In the genomic region with DNA sequence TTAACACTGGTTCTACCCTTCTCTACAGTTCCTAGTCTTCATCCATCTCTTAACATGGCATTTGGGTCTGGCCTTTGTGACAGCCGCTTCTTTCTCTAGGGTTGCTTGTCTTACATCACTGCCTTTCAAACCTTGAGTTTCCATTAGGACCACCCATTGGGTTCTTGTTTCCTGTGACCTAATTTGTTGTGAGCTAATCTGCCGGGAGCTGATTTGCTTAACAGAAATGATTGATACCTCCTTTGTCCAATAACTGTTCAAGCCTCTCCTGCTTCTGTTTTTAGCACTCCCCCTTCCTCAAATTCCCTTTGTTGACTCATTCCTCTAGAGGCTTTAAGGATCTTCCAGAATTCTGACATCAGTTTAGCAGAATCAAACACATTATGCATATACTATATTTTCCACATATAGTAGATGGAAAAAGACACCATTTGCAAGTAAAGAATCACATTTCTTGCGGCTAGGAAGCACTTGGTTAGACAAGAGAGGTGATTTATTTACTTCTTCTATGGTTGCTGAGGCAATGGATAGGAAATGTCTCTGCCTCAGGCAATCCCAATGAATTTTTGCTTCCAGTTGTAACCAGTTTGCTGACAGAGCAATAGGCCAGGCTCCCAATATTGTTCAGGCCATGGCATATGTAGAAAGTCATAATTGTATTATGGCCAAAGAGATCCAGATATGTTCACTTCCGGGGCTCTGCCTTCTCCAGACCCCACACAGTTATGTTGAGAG, we compare ENCODE assay signal across 2 cellular contexts.
TF ChIP-seq lines count a peak whose summit lies in the region.

No MANE protein-coding gene starts in this region.

TF ChIP-seq in IMR-90, 13 proteins besides CTCF, POLR2A, EP300 and RAD21:
- no peak for TF ChIP-seq SMC3 (IDR thresholded peaks at IDR 0.05; ENCODE audit: low read depth, low read length)
- no peak for TF ChIP-seq USF2 (IDR thresholded peaks at IDR 0.05; ENCODE audit: low read depth, low read length)
- no peak for TF ChIP-seq CHD1 (IDR thresholded peaks at IDR 0.05; ENCODE audit: low read depth, low read length)
- TF ChIP-seq FOS (IDR thresholded peaks at IDR 0.05; ENCODE audit: low read depth, low read length), result no peak
- TF ChIP-seq NFE2L2 (IDR thresholded peaks at IDR 0.05; ENCODE audit: low read depth, low read length), result no peak
- TF ChIP-seq RFX5 (IDR thresholded peaks at IDR 0.05; ENCODE audit: low read depth, low read length), result no peak
- TF ChIP-seq BHLHE40 (IDR thresholded peaks at IDR 0.05; ENCODE audit: low read depth, low read length), result no peak
- no peak for TF ChIP-seq MAFK (IDR thresholded peaks at IDR 0.05; ENCODE audit: low read depth, low read length)
- TF ChIP-seq MAZ (IDR thresholded peaks at IDR 0.05; ENCODE audit: borderline replicate concordance, low read depth, low read length), result no peak
- no peak for TF ChIP-seq MXI1 (IDR thresholded peaks at IDR 0.05; ENCODE audit: borderline replicate concordance, low read depth, low read length)
- TF ChIP-seq ELK1 (IDR thresholded peaks at IDR 0.05; ENCODE audit: borderline replicate concordance, low read depth, low read length), result no peak
- TF ChIP-seq RCOR1 (IDR thresholded peaks at IDR 0.05; ENCODE audit: insufficient replicate concordance, low read length), result no peak
- no peak for TF ChIP-seq CEBPB (IDR thresholded peaks at IDR 0.05; ENCODE audit: low read depth, low read length)

TF ChIP-seq in GM12878, 131 proteins besides CTCF, POLR2A, EP300 and RAD21:
- TF ChIP-seq, protein P1, sequence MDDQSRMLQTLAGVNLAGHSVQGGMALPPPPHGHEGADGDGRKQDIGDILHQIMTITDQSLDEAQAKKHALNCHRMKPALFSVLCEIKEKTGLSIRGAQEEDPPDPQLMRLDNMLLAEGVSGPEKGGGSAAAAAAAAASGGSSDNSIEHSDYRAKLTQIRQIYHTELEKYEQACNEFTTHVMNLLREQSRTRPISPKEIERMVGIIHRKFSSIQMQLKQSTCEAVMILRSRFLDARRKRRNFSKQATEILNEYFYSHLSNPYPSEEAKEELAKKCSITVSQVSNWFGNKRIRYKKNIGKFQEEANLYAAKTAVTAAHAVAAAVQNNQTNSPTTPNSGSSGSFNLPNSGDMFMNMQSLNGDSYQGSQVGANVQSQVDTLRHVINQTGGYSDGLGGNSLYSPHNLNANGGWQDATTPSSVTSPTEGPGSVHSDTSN (IDR thresholded peaks at IDR 0.05; ENCODE audit: insufficient replicate concordance, low read depth, low read length), result no peak
- TF ChIP-seq, protein P2, sequence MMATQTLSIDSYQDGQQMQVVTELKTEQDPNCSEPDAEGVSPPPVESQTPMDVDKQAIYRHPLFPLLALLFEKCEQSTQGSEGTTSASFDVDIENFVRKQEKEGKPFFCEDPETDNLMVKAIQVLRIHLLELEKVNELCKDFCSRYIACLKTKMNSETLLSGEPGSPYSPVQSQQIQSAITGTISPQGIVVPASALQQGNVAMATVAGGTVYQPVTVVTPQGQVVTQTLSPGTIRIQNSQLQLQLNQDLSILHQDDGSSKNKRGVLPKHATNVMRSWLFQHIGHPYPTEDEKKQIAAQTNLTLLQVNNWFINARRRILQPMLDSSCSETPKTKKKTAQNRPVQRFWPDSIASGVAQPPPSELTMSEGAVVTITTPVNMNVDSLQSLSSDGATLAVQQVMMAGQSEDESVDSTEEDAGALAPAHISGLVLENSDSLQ (IDR thresholded peaks at IDR 0.05), result peak; percentile 87
TF ChIP-seq in GM12878: peak in this region for 1.
